ENCODE assay signal across 11 cellular contexts in the genomic region with DNA sequence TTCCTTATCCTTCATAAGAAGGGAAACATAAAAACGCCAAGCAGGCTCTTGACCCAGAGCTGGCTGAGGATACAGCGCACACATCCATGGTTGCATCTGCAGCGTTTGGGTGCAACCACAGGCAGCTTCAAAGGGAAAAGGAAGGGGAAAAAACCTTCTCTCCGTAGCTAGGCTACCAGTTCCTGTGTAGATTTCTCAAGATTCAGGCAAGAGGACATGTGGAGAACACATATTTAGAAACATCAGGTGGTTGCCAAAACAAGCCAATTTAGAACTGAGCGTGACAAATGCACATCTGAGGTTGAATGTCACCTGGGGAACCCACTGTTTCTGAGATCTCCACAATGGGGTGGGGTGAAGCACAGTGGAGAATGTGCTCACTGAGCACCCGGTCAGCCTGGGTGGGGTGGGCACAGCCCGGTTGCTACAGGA.
A peak's percentile ranks its signal among the peaks of the same experiment; 100 is the strongest.
DNase-seq lines count a peak whose midpoint lies in the region; ATAC-seq and TF ChIP-seq lines count a peak whose summit lies in the region.
"Had no signal": no experiment of that assay in that cellular context is flagged by ENCODE, and none has a peak within 500 bp of the region (broad histone marks: within the 10 kb centered on the region; RNA-seq: fewer than 3 reads in every experiment).

No MANE protein-coding gene starts in this region.

- peak; percentile 10 to 17 for DNase-seq in activated T-cell treated with anti-CD3 and anti-CD28 coated beads, Interleukin-2, amount 50 U/mL, for 72 hours
- no peak for DNase-seq in mucosa of descending colon
- DNase-seq in esophagus squamous epithelium (lab: John Stamatoyannopoulos, UW), result no peak
- DNase-seq in ovary, result no peak
- DNase-seq in NCI-H1105 treated with DMSO at 0.1 percent for 48 hours (lab: John Stamatoyannopoulos, UW), result no peak
- DNase-seq: GDM1, Karpas-422, upper lobe of left lung had no signal

- WGBS in esophagus squamous epithelium, 2 donors, result 34 to 59% methylated on average over 7 of the region's 7 CpGs
- 67 to 70% (median 69%) methylated on average over 7 of the region's 7 CpGs for WGBS in ovary, 3 donors

- no peak for TF ChIP-seq EP300 in ovary (IDR thresholded peaks at IDR 0.05)

- peak overlapping the region; percentile 9 for H3K4me3 ChIP-seq in DOHH2 (ENCODE audit: low read length)
- H3K4me3 ChIP-seq in mucosa of descending colon, result no peak overlapping the region
- H3K4me3 ChIP-seq in esophagus squamous epithelium, result no peak overlapping the region
- H3K4me3 ChIP-seq in ovary, result no peak overlapping the region
- H3K4me3 ChIP-seq: upper lobe of left lung had no signal

- no peak overlapping the region for H3K27ac ChIP-seq in DOHH2 (ENCODE audit: low read depth, low read length)
- H3K27ac ChIP-seq in esophagus squamous epithelium, result peak overlapping the region in 2 of 4 donors; percentile 23 to 29
- no peak overlapping the region for H3K27ac ChIP-seq in ovary

- H3K27me3 Mint-ChIP-seq in activated T-cell treated with anti-CD3 and anti-CD28 coated beads, Interleukin-2, amount 50 U/mL, for 72 hours (ENCODE audit: low read depth), result no peaks in the 10 kb centered on the region

- H3K4me1 ChIP-seq in DOHH2 (ENCODE audit: control insufficient read depth, low read length), result peaks cover 21% of the 10 kb centered on the region
- H3K4me1 ChIP-seq in mucosa of descending colon (ENCODE audit: low read depth), result peaks cover 3% of the 10 kb centered on the region
- peaks cover 0 to 18% (median 9%) of the 10 kb centered on the region in 3 donors for H3K4me1 ChIP-seq in esophagus squamous epithelium
- no peaks in the 10 kb centered on the region for H3K4me1 ChIP-seq in ovary (ENCODE audit: insufficient read depth)

- no peaks in the 10 kb centered on the region for H3K79me2 ChIP-seq in DOHH2 (ENCODE audit: control insufficient read depth, low read length)

- H3K27ac Mint-ChIP-seq in activated T-cell treated with anti-CD3 and anti-CD28 coated beads, Interleukin-2, amount 50 U/mL, for 72 hours, result no peak overlapping the region

- H4K20me1 ChIP-seq in DOHH2 (ENCODE audit: control insufficient read depth, insufficient read depth, low read depth, low read length), result no peaks in the 10 kb centered on the region

- TF ChIP-seq CTCF in DOHH2 (IDR thresholded peaks at IDR 0.05; ENCODE audit: low read depth, low read length, poor library complexity, severe bottlenecking) (no peak), mucosa of descending colon (IDR thresholded peaks at IDR 0.05) (no peak), esophagus squamous epithelium (IDR thresholded peaks at IDR 0.05) (no peak), ovary (IDR thresholded peaks at IDR 0.05) (no peak)

- peaks cover 17% of the 10 kb centered on the region for H3K4me1 Mint-ChIP-seq in activated T-cell treated with anti-CD3 and anti-CD28 coated beads, Interleukin-2, amount 50 U/mL, for 72 hours (ENCODE audit: low read depth)

- H3K4me3 Mint-ChIP-seq in activated T-cell treated with anti-CD3 and anti-CD28 coated beads, Interleukin-2, amount 50 U/mL, for 72 hours, result peak overlapping the region; percentile 30 to 60

- H3K36me3 ChIP-seq in DOHH2 (ENCODE audit: control insufficient read depth, low read length) (no peaks in the 10 kb centered on the region), mucosa of descending colon (ENCODE audit: low read depth) (no peaks in the 10 kb centered on the region), esophagus squamous epithelium (no peaks in the 10 kb centered on the region), ovary (no peaks in the 10 kb centered on the region)
- H3K36me3 ChIP-seq: upper lobe of left lung had no signal

- no peaks in the 10 kb centered on the region for H3K36me3 Mint-ChIP-seq in activated T-cell treated with anti-CD3 and anti-CD28 coated beads, Interleukin-2, amount 50 U/mL, for 72 hours (ENCODE audit: insufficient read depth in 2 of 2)

- intact Hi-C loops in mucosa of descending colon (cut with DNase I, micrococcal nuclease), result no loop called here
- intact Hi-C loops in esophagus squamous epithelium (cut with DNase I), result no loop called here
- intact Hi-C loops in ovary (cut with DNase I), result no loop called here

- H3K9me3 Mint-ChIP-seq in activated T-cell treated with anti-CD3 and anti-CD28 coated beads, Interleukin-2, amount 50 U/mL, for 72 hours, result peaks cover 0 to 3% of the 10 kb centered on the region in 2 donors

- no peaks in the 10 kb centered on the region for H3F3A ChIP-seq in DOHH2 (ENCODE audit: control insufficient read depth, insufficient read depth)

- H3K4me2 ChIP-seq in DOHH2 (ENCODE audit: low read length), result peak overlapping the region; percentile 51

- H3K27me3 ChIP-seq in DOHH2 (ENCODE audit: control insufficient read depth, low read length) (0 out of 2 replicates have a peak, but pooled peaks cover 2% of the 10 kb centered on the region), esophagus squamous epithelium (no peaks in the 10 kb centered on the region), ovary (no peaks in the 10 kb centered on the region)
- H3K27me3 ChIP-seq: upper lobe of left lung had no signal

- ATAC-seq in HG02884 (IDR thresholded peaks at IDR 0.05; ENCODE audit: unreplicated experiment) (peak; percentile 55), mucosa of descending colon (peak; percentile 38), SK-N-SH treated with all-trans-retinoic acid at 6 μM for 48 hours (no peak)
- ATAC-seq in activated T-cell treated with anti-CD3 and anti-CD28 coated beads, Interleukin-2, amount 50 U/mL, for 72 hours (replicated peaks in 1 of 2), result peak; percentile 83 to 88

- no peaks in the 10 kb centered on the region for H3K9me2 ChIP-seq in DOHH2 (replicated peaks; ENCODE audit: control insufficient read depth, low read length)

- no peak for TF ChIP-seq POLR2A in esophagus squamous epithelium (IDR thresholded peaks at IDR 0.05)
- no peak for TF ChIP-seq POLR2A in ovary (IDR thresholded peaks at IDR 0.05)

- no peaks in the 10 kb centered on the region for H3K9me3 ChIP-seq in DOHH2 (ENCODE audit: control insufficient read depth, insufficient read depth, low read length)
- H3K9me3 ChIP-seq in mucosa of descending colon, result no peaks in the 10 kb centered on the region
- no peaks in the 10 kb centered on the region for H3K9me3 ChIP-seq in esophagus squamous epithelium
- H3K9me3 ChIP-seq in ovary, result no peaks in the 10 kb centered on the region
- H3K9me3 ChIP-seq: upper lobe of left lung had no signal

TF ChIP-seq in SK-N-SH treated with all-trans-retinoic acid at 6 μM for 48 hours, 23 proteins besides CTCF, POLR2A, EP300 and RAD21 (continues in another document):
- TF ChIP-seq, protein P1, sequence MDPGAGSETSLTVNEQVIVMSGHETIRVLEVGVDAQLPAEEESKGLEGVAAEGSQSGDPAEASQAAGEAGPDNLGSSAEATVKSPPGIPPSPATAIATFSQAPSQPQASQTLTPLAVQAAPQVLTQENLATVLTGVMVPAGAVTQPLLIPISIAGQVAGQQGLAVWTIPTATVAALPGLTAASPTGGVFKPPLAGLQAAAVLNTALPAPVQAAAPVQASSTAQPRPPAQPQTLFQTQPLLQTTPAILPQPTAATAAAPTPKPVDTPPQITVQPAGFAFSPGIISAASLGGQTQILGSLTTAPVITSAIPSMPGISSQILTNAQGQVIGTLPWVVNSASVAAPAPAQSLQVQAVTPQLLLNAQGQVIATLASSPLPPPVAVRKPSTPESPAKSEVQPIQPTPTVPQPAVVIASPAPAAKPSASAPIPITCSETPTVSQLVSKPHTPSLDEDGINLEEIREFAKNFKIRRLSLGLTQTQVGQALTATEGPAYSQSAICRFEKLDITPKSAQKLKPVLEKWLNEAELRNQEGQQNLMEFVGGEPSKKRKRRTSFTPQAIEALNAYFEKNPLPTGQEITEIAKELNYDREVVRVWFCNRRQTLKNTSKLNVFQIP (CRISPR knock-in tag; IDR thresholded peaks at IDR 0.05; ENCODE audit: borderline replicate concordance, low read depth), result no peak
- TF ChIP-seq ZNF70 (CRISPR knock-in tag; IDR thresholded peaks at IDR 0.05), result no peak
- no peak for TF ChIP-seq ZNF565 (CRISPR knock-in tag; conservative IDR thresholded peaks at IDR 0.05; ENCODE audit: low read depth)
- no peak for TF ChIP-seq ZNF8 (CRISPR knock-in tag; IDR thresholded peaks at IDR 0.05)
- no peak for TF ChIP-seq TOX (CRISPR knock-in tag; IDR thresholded peaks at IDR 0.05; ENCODE audit: borderline replicate concordance)
- TF ChIP-seq, protein P2, sequence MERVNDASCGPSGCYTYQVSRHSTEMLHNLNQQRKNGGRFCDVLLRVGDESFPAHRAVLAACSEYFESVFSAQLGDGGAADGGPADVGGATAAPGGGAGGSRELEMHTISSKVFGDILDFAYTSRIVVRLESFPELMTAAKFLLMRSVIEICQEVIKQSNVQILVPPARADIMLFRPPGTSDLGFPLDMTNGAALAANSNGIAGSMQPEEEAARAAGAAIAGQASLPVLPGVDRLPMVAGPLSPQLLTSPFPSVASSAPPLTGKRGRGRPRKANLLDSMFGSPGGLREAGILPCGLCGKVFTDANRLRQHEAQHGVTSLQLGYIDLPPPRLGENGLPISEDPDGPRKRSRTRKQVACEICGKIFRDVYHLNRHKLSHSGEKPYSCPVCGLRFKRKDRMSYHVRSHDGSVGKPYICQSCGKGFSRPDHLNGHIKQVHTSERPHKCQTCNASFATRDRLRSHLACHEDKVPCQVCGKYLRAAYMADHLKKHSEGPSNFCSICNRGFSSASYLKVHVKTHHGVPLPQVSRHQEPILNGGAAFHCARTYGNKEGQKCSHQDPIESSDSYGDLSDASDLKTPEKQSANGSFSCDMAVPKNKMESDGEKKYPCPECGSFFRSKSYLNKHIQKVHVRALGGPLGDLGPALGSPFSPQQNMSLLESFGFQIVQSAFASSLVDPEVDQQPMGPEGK (CRISPR knock-in tag; IDR thresholded peaks at IDR 0.05; ENCODE audit: borderline replicate concordance), result no peak
- no peak for TF ChIP-seq CSDC2 (CRISPR knock-in tag; IDR thresholded peaks at IDR 0.05)
- TF ChIP-seq ZC3H10 (CRISPR knock-in tag; IDR thresholded peaks at IDR 0.05), result no peak
- TF ChIP-seq PPARA (CRISPR knock-in tag; IDR thresholded peaks at IDR 0.05; ENCODE audit: borderline replicate concordance), result no peak
- no peak for TF ChIP-seq OSR1 (CRISPR knock-in tag; IDR thresholded peaks at IDR 0.05)
- TF ChIP-seq, protein P3, sequence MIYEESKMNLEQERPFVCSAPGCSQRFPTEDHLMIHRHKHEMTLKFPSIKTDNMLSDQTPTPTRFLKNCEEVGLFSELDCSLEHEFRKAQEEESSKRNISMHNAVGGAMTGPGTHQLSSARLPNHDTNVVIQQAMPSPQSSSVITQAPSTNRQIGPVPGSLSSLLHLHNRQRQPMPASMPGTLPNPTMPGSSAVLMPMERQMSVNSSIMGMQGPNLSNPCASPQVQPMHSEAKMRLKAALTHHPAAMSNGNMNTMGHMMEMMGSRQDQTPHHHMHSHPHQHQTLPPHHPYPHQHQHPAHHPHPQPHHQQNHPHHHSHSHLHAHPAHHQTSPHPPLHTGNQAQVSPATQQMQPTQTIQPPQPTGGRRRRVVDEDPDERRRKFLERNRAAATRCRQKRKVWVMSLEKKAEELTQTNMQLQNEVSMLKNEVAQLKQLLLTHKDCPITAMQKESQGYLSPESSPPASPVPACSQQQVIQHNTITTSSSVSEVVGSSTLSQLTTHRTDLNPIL (CRISPR knock-in tag; IDR thresholded peaks at IDR 0.05; ENCODE audit: low read depth), result no peak
- TF ChIP-seq GLIS3 (CRISPR knock-in tag; IDR thresholded peaks at IDR 0.05), result no peak
- no peak for TF ChIP-seq ARNTL (CRISPR knock-in tag; IDR thresholded peaks at IDR 0.05; ENCODE audit: borderline replicate concordance, low read depth)

Comparison
In these comparisons a context has a peak if more than half of its experiments do, and no peak if none do; other contexts are left out.
1. DNase-seq: peak in activated T-cell treated with anti-CD3 and anti-CD28 coated beads, Interleukin-2, amount 50 U/mL, for 72 hours (2 of 2); none in mucosa of descending colon (0 of 3), esophagus squamous epithelium (single experiment), ovary (0 of 5) and NCI-H1105 treated with DMSO at 0.1 percent for 48 hours (single experiment).